1 cellular context compared by ENCODE assay signal in the genomic region with DNA sequence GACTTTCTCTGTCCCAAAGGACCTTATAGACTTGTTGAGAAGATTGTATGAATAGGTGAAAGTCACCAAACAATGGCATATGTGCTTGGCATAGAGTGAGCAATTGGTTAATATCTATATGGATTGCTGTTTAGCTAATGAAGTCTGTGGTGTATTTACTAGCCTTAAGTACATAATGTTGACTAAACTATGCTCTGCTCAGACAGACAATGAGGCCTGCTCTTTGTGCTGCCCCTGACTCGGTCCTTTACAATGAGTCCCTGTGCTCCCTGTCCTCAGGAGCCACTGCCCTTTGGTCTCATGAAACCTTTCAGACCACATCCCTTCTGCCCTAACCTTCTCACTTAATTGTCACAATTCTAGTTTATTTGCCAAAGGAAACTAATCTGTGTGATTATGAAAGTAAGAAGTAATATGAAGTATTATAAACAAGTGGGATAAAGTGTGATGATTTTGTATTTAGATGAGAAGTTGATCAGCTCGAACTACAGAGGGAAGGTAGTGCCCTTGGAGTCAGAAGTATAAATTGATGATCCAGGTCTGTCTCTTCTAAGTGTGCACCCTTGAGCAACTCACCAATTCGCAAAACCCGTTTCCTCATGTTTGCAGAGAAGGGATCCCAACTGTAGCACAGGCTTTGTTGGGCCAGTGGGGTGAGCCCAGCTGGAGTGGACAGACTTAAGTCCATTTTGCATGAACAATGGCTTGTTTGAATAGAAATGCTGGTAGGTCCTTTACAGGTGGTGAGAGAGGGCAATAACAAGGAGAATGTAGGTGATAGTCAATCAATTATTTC.
TF ChIP-seq lines count a peak whose summit lies in the region.

No MANE protein-coding gene starts in this region.

TF ChIP-seq in HepG2, 621 proteins besides CTCF, POLR2A, EP300 and RAD21 (continued from another document and continues in another):
- TF ChIP-seq, protein P1, sequence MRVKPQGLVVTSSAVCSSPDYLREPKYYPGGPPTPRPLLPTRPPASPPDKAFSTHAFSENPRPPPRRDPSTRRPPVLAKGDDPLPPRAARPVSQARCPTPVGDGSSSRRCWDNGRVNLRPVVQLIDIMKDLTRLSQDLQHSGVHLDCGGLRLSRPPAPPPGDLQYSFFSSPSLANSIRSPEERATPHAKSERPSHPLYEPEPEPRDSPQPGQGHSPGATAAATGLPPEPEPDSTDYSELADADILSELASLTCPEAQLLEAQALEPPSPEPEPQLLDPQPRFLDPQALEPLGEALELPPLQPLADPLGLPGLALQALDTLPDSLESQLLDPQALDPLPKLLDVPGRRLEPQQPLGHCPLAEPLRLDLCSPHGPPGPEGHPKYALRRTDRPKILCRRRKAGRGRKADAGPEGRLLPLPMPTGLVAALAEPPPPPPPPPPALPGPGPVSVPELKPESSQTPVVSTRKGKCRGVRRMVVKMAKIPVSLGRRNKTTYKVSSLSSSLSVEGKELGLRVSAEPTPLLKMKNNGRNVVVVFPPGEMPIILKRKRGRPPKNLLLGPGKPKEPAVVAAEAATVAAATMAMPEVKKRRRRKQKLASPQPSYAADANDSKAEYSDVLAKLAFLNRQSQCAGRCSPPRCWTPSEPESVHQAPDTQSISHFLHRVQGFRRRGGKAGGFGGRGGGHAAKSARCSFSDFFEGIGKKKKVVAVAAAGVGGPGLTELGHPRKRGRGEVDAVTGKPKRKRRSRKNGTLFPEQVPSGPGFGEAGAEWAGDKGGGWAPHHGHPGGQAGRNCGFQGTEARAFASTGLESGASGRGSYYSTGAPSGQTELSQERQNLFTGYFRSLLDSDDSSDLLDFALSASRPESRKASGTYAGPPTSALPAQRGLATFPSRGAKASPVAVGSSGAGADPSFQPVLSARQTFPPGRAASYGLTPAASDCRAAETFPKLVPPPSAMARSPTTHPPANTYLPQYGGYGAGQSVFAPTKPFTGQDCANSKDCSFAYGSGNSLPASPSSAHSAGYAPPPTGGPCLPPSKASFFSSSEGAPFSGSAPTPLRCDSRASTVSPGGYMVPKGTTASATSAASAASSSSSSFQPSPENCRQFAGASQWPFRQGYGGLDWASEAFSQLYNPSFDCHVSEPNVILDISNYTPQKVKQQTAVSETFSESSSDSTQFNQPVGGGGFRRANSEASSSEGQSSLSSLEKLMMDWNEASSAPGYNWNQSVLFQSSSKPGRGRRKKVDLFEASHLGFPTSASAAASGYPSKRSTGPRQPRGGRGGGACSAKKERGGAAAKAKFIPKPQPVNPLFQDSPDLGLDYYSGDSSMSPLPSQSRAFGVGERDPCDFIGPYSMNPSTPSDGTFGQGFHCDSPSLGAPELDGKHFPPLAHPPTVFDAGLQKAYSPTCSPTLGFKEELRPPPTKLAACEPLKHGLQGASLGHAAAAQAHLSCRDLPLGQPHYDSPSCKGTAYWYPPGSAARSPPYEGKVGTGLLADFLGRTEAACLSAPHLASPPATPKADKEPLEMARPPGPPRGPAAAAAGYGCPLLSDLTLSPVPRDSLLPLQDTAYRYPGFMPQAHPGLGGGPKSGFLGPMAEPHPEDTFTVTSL (CRISPR knock-in tag; IDR thresholded peaks at IDR 0.05; ENCODE audit: borderline replicate concordance), result peak; percentile 98
- 0 out of 2 replicates have a peak, but pooled peaks have one; percentile 60 for TF ChIP-seq FOXK2 (IDR thresholded peaks at IDR 0.05)
- peak; percentile 50; the same call in 1 of the 3 replicates for TF ChIP-seq MXI1 (IDR thresholded peaks at IDR 0.05; ENCODE audit: borderline replicate concordance, low read depth, low read length)
- TF ChIP-seq SKI (IDR thresholded peaks at IDR 0.05; ENCODE audit: partially characterized antibody), result peak; percentile 97
- 0 out of 2 replicates have a peak, but pooled peaks have one; percentile 40 for TF ChIP-seq ONECUT2 (CRISPR knock-in tag; IDR thresholded peaks at IDR 0.05)
- TF ChIP-seq, protein P2, sequence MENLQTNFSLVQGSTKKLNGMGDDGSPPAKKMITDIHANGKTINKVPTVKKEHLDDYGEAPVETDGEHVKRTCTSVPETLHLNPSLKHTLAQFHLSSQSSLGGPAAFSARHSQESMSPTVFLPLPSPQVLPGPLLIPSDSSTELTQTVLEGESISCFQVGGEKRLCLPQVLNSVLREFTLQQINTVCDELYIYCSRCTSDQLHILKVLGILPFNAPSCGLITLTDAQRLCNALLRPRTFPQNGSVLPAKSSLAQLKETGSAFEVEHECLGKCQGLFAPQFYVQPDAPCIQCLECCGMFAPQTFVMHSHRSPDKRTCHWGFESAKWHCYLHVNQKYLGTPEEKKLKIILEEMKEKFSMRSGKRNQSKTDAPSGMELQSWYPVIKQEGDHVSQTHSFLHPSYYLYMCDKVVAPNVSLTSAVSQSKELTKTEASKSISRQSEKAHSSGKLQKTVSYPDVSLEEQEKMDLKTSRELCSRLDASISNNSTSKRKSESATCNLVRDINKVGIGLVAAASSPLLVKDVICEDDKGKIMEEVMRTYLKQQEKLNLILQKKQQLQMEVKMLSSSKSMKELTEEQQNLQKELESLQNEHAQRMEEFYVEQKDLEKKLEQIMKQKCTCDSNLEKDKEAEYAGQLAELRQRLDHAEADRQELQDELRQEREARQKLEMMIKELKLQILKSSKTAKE (CRISPR knock-in tag; IDR thresholded peaks at IDR 0.05; ENCODE audit: borderline replicate concordance), result peak; percentile 83; the same call in 1 of the 2 replicates
- TF ChIP-seq CREM (IDR thresholded peaks at IDR 0.05), result peak; percentile 93
- no peak for TF ChIP-seq CREM (CRISPR knock-in tag; IDR thresholded peaks at IDR 0.05)
- peak; percentile 89 for TF ChIP-seq FOXA3 (CRISPR knock-in tag; IDR thresholded peaks at IDR 0.05)
- TF ChIP-seq ZMAT3 (CRISPR knock-in tag; conservative IDR thresholded peaks at IDR 0.05), result peak; percentile 48; the same call in 1 of the 2 replicates
- TF ChIP-seq ZKSCAN1 (IDR thresholded peaks at IDR 0.05; ENCODE audit: low read length), result peak; percentile 15; the same call in 1 of the 2 replicates
- TF ChIP-seq ZNF564 (CRISPR knock-in tag; IDR thresholded peaks at IDR 0.05), result peak; percentile 65; the same call in 1 of the 2 replicates
- TF ChIP-seq ZBTB38 (CRISPR knock-in tag; IDR thresholded peaks at IDR 0.05), result peak; percentile 83
- TF ChIP-seq, protein P3, sequence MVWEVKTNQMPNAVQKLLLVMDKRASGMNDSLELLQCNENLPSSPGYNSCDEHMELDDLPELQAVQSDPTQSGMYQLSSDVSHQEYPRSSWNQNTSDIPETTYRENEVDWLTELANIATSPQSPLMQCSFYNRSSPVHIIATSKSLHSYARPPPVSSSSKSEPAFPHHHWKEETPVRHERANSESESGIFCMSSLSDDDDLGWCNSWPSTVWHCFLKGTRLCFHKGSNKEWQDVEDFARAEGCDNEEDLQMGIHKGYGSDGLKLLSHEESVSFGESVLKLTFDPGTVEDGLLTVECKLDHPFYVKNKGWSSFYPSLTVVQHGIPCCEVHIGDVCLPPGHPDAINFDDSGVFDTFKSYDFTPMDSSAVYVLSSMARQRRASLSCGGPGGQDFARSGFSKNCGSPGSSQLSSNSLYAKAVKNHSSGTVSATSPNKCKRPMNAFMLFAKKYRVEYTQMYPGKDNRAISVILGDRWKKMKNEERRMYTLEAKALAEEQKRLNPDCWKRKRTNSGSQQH (CRISPR knock-in tag; IDR thresholded peaks at IDR 0.05; ENCODE audit: low read depth), result peak; percentile 60; the same call in 1 of the 2 replicates
- TF ChIP-seq, protein P4, sequence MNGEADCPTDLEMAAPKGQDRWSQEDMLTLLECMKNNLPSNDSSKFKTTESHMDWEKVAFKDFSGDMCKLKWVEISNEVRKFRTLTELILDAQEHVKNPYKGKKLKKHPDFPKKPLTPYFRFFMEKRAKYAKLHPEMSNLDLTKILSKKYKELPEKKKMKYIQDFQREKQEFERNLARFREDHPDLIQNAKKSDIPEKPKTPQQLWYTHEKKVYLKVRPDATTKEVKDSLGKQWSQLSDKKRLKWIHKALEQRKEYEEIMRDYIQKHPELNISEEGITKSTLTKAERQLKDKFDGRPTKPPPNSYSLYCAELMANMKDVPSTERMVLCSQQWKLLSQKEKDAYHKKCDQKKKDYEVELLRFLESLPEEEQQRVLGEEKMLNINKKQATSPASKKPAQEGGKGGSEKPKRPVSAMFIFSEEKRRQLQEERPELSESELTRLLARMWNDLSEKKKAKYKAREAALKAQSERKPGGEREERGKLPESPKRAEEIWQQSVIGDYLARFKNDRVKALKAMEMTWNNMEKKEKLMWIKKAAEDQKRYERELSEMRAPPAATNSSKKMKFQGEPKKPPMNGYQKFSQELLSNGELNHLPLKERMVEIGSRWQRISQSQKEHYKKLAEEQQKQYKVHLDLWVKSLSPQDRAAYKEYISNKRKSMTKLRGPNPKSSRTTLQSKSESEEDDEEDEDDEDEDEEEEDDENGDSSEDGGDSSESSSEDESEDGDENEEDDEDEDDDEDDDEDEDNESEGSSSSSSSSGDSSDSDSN (CRISPR knock-in tag; IDR thresholded peaks at IDR 0.05), result peak; percentile 45; the same call in 1 of the 2 replicates
- TF ChIP-seq EEA1 (CRISPR knock-in tag; IDR thresholded peaks at IDR 0.05; ENCODE audit: borderline replicate concordance), result no peak
- peak; percentile 52; the same call in 1 of the 2 replicates for TF ChIP-seq SIX4 (CRISPR knock-in tag; IDR thresholded peaks at IDR 0.05)
- TF ChIP-seq SALL2 (CRISPR knock-in tag; IDR thresholded peaks at IDR 0.05), result peak; percentile 42; the same call in 1 of the 2 replicates
- TF ChIP-seq, protein P5, sequence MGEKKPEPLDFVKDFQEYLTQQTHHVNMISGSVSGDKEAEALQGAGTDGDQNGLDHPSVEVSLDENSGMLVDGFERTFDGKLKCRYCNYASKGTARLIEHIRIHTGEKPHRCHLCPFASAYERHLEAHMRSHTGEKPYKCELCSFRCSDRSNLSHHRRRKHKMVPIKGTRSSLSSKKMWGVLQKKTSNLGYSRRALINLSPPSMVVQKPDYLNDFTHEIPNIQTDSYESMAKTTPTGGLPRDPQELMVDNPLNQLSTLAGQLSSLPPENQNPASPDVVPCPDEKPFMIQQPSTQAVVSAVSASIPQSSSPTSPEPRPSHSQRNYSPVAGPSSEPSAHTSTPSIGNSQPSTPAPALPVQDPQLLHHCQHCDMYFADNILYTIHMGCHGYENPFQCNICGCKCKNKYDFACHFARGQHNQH (CRISPR knock-in tag; IDR thresholded peaks at IDR 0.05), result peak; percentile 83; the same call in 1 of the 2 replicates
- TF ChIP-seq, protein P6, sequence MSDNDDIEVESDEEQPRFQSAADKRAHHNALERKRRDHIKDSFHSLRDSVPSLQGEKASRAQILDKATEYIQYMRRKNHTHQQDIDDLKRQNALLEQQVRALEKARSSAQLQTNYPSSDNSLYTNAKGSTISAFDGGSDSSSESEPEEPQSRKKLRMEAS (IDR thresholded peaks at IDR 0.05), result peak; percentile 58
- peak; percentile 67; the same call in 1 of the 2 replicates for TF ChIP-seq ZNF264 (CRISPR knock-in tag; IDR thresholded peaks at IDR 0.05)
- TF ChIP-seq, protein P7, sequence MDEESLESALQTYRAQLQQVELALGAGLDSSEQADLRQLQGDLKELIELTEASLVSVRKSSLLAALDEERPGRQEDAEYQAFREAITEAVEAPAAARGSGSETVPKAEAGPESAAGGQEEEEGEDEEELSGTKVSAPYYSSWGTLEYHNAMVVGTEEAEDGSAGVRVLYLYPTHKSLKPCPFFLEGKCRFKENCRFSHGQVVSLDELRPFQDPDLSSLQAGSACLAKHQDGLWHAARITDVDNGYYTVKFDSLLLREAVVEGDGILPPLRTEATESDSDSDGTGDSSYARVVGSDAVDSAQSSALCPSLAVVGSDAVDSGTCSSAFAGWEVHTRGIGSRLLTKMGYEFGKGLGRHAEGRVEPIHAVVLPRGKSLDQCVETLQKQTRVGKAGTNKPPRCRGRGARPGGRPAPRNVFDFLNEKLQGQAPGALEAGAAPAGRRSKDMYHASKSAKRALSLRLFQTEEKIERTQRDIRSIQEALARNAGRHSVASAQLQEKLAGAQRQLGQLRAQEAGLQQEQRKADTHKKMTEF (CRISPR knock-in tag; IDR thresholded peaks at IDR 0.05), result peak; percentile 94
- TF ChIP-seq ZNF274 (CRISPR knock-in tag; IDR thresholded peaks at IDR 0.05), result no peak; the same call in 1 of the 2 replicates
- TF ChIP-seq ZNF232 (CRISPR knock-in tag; IDR thresholded peaks at IDR 0.05; ENCODE audit: borderline replicate concordance), result peak; percentile 64; the same call in 1 of the 2 replicates
- TF ChIP-seq, protein P8, sequence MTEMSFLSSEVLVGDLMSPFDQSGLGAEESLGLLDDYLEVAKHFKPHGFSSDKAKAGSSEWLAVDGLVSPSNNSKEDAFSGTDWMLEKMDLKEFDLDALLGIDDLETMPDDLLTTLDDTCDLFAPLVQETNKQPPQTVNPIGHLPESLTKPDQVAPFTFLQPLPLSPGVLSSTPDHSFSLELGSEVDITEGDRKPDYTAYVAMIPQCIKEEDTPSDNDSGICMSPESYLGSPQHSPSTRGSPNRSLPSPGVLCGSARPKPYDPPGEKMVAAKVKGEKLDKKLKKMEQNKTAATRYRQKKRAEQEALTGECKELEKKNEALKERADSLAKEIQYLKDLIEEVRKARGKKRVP (CRISPR knock-in tag; IDR thresholded peaks at IDR 0.05), result 0 out of 4 replicates have a peak, but pooled peaks of 1 of the 2 experiments have one; percentile 60
- no peak; the same call in 1 of the 2 replicates for TF ChIP-seq ZSCAN31 (CRISPR knock-in tag; IDR thresholded peaks at IDR 0.05; ENCODE audit: low read depth)
- 0 out of 2 replicates have a peak, but pooled peaks have one; percentile 41 for TF ChIP-seq ZBTB7B (CRISPR knock-in tag; IDR thresholded peaks at IDR 0.05)
- TF ChIP-seq, protein P9, sequence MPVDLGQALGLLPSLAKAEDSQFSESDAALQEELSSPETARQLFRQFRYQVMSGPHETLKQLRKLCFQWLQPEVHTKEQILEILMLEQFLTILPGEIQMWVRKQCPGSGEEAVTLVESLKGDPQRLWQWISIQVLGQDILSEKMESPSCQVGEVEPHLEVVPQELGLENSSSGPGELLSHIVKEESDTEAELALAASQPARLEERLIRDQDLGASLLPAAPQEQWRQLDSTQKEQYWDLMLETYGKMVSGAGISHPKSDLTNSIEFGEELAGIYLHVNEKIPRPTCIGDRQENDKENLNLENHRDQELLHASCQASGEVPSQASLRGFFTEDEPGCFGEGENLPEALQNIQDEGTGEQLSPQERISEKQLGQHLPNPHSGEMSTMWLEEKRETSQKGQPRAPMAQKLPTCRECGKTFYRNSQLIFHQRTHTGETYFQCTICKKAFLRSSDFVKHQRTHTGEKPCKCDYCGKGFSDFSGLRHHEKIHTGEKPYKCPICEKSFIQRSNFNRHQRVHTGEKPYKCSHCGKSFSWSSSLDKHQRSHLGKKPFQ (CRISPR knock-in tag; IDR thresholded peaks at IDR 0.05; ENCODE audit: insufficient replicate concordance), result no peak
- no peak; the same call in 1 of the 2 replicates for TF ChIP-seq LCORL (IDR thresholded peaks at IDR 0.05)
- TF ChIP-seq LCORL (CRISPR knock-in tag; IDR thresholded peaks at IDR 0.05), result peak; percentile 36; the same call in 1 of the 2 replicates
- peak in 1 of 2 experiments; percentile 48; a peak in 1 of 4 replicates for TF ChIP-seq MAFK (conservative IDR thresholded peaks at IDR 0.05 in 1 of 2, IDR thresholded peaks at IDR 0.05 in 1 of 2; ENCODE audit: low read length in 2 of 2)
- 0 out of 2 replicates have a peak, but pooled peaks have one; percentile 50 for TF ChIP-seq KDM3A (CRISPR knock-in tag; IDR thresholded peaks at IDR 0.05; ENCODE audit: low read depth)
